Comparison of ENCODE assay signal across 8 cellular contexts in the genomic region with DNA sequence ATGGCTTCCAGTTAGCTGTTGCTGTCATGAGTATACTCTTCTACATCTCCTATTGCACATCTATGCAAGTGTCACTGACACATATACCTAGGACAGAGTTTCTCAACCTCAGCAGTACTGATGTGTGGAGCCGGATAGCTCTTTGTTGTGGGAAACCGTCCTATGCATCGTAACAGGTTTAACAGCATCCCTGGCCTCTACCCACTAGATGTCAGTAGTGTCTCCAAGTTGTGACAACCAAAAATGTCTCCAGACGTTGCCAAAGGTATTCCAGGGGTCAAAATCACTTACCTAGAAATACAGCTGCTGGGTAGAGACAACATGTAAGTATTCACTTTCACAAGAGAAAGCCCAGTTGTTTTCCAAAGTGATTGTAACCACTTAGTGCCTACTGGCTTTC.
A peak's percentile ranks its signal among the peaks of the same experiment; 100 is the strongest.
DNase-seq lines count a peak whose midpoint lies in the region; ATAC-seq, FAIRE-seq and TF ChIP-seq lines count a peak whose summit lies in the region.

No MANE protein-coding gene starts in this region.

- no peaks in the 10 kb centered on the region for H3K27me3 ChIP-seq in IMR-90 (ENCODE audit: control insufficient read depth, insufficient read depth, low read length)
- H3K27me3 ChIP-seq in right cardiac atrium (ENCODE audit: control insufficient read depth, insufficient read depth) = no peaks in the 10 kb centered on the region

- H2AFZ ChIP-seq in IMR-90 (replicated peaks; ENCODE audit: low read length, poor library complexity) = no peak overlapping the region

- intact Hi-C loops in IMR-90 (cut with micrococcal nuclease) (no loop called here), right cardiac atrium (cut with DNase I) (loop anchor here in 2 of 4 donors (10.0 kb wide), 2 partner anchors 160 to 830 kb away; no protein-coding TSS in a partner anchor)

- H3K18ac ChIP-seq in IMR-90 (ENCODE audit: low read depth, low read length) = no peak overlapping the region

- H3K56ac ChIP-seq in IMR-90 (ENCODE audit: extremely low read depth, insufficient read depth, low read length) = no peak overlapping the region

- ATAC-seq in IMR-90 (ENCODE audit: low read depth) (no peak), right cardiac atrium (peak; percentile 58 to 80), GM21528 (IDR thresholded peaks at IDR 0.05; ENCODE audit: low FRiP score, unreplicated experiment) (no peak)
- no peak for ATAC-seq in activated CD8-positive, alpha-beta memory T cell treated with anti-CD3 and anti-CD28 coated beads, Interleukin-2, amount 10 ng/mL, durations not matched to agents 7 days and 5 days

- H2AK5ac ChIP-seq in IMR-90 (ENCODE audit: low read depth, low read length) = no peak overlapping the region

- no peak overlapping the region for H2BK20ac ChIP-seq in IMR-90 (ENCODE audit: low read depth, low read length)

- no peak overlapping the region for H2BK15ac ChIP-seq in IMR-90 (ENCODE audit: low read depth, low read length)

- POLR2A ChIA-PET in IMR-90 (lab: Charles Lee; ENCODE audit: unreplicated experiment) = no interaction called here

- no peak overlapping the region for H3K23ac ChIP-seq in IMR-90 (ENCODE audit: low read depth, low read length)

- no peaks in the 10 kb centered on the region for H3K79me1 ChIP-seq in IMR-90 (ENCODE audit: low read depth in 1 of 2, low read length in 2 of 2)

- no peaks in the 10 kb centered on the region for H4K20me1 ChIP-seq in IMR-90 (ENCODE audit: insufficient read depth, low read length)

- no peak overlapping the region for H3K4me2 ChIP-seq in IMR-90 (ENCODE audit: low read depth, low read length)

- H4K91ac ChIP-seq in IMR-90 (ENCODE audit: insufficient read depth, low read depth, low read length) = no peak overlapping the region

- peak; percentile 49 for TF ChIP-seq RAD21 in IMR-90 (IDR thresholded peaks at IDR 0.05; ENCODE audit: low read length)

- TF ChIP-seq CTCF in C4-2B (conservative IDR thresholded peaks at IDR 0.05) (peak; percentile 82), IMR-90 (conservative IDR thresholded peaks at IDR 0.05; ENCODE audit: low read depth, low read length) (peak; percentile 41)

- H3K36me3 ChIP-seq in IMR-90 (ENCODE audit: control insufficient read depth, insufficient read depth, low read length) = no peaks in the 10 kb centered on the region

- H3K27ac Mint-ChIP-seq in activated CD8-positive, alpha-beta memory T cell treated with anti-CD3 and anti-CD28 coated beads, Interleukin-2, amount 10 ng/mL, durations not matched to agents 7 days and 5 days = no peak overlapping the region

- H3K14ac ChIP-seq in IMR-90 (replicated peaks; ENCODE audit: low read depth, low read length) = no peak overlapping the region

- no peak overlapping the region for H4K5ac ChIP-seq in IMR-90 (ENCODE audit: low read depth, low read length)

- no peaks in the 10 kb centered on the region for H3K4me1 Mint-ChIP-seq in activated CD8-positive, alpha-beta memory T cell treated with anti-CD3 and anti-CD28 coated beads, Interleukin-2, amount 10 ng/mL, durations not matched to agents 7 days and 5 days

- no peak overlapping the region for H4K8ac ChIP-seq in IMR-90 (ENCODE audit: low read depth in 2 of 2, low read length in 2 of 2)

- no peak for TF ChIP-seq POLR2A in IMR-90 (IDR thresholded peaks at IDR 0.05; ENCODE audit: low read depth, low read length)

- no peaks in the 10 kb centered on the region for H3K4me1 ChIP-seq in IMR-90 (ENCODE audit: control insufficient read depth, insufficient read depth, low read length)
- H3K4me1 ChIP-seq in right cardiac atrium (ENCODE audit: control insufficient read depth, insufficient read depth, low read length) = no peaks in the 10 kb centered on the region

- H3K4me3 Mint-ChIP-seq in activated CD8-positive, alpha-beta memory T cell treated with anti-CD3 and anti-CD28 coated beads, Interleukin-2, amount 10 ng/mL, durations not matched to agents 7 days and 5 days = no peak overlapping the region

- no peaks in the 10 kb centered on the region for H3K9me1 ChIP-seq in IMR-90 (ENCODE audit: insufficient read depth, low read length)

- DNase-seq in IMR-90 (peak; percentile 15), SHP77 (lab: John Stamatoyannopoulos, UW) (peak; percentile 36 to 37), right cardiac atrium (no peak), superior temporal gyrus (ENCODE audit: extremely low spot score) (no peak), frontal cortex (ENCODE audit: low spot score in 2 of 2) (no peak)
- DNase-seq in activated CD8-positive, alpha-beta memory T cell treated with anti-CD3 and anti-CD28 coated beads, Interleukin-2, amount 10 ng/mL, durations not matched to agents 7 days and 5 days = no peak

- no peak overlapping the region for H2BK5ac ChIP-seq in IMR-90 (ENCODE audit: low read depth, low read length, poor library complexity, severe bottlenecking)

- in situ Hi-C loops in IMR-90 (cut with MboI; ENCODE audit: low sequenced_read_pairs) = no loop called here

- H2AK9ac ChIP-seq in IMR-90 (replicated peaks; ENCODE audit: low read depth, low read length, poor library complexity) = no peak overlapping the region

- H2BK120ac ChIP-seq in IMR-90 (ENCODE audit: low read depth, low read length) = no peak overlapping the region

- H3K27ac ChIP-seq in C4-2B (no peak overlapping the region), IMR-90 (ENCODE audit: insufficient read depth, low read length) (no peak overlapping the region), right cardiac atrium (ENCODE audit: low read length) (no peak overlapping the region)

- no peaks in the 10 kb centered on the region for H3K9me3 Mint-ChIP-seq in activated CD8-positive, alpha-beta memory T cell treated with anti-CD3 and anti-CD28 coated beads, Interleukin-2, amount 10 ng/mL, durations not matched to agents 7 days and 5 days (ENCODE audit: low read depth)

- H3K9me3 ChIP-seq in IMR-90 (ENCODE audit: control insufficient read depth, insufficient read depth, low read length) (peaks cover 2% of the 10 kb centered on the region; the same call in 1 of the 2 replicates), right cardiac atrium (ENCODE audit: control insufficient read depth, low read length) (no peaks in the 10 kb centered on the region)

- dilution Hi-C loops in IMR-90 (cut with HindIII; ENCODE audit: low sequenced_read_pairs, unreplicated experiment) = no loop called here

- no peaks in the 10 kb centered on the region for H3K27me3 Mint-ChIP-seq in activated CD8-positive, alpha-beta memory T cell treated with anti-CD3 and anti-CD28 coated beads, Interleukin-2, amount 10 ng/mL, durations not matched to agents 7 days and 5 days

- CTCF ChIA-PET in IMR-90 (lab: Yijun Ruan, JAX) = no interaction called here
- CTCF ChIA-PET in activated CD8-positive, alpha-beta memory T cell treated with anti-CD3 and anti-CD28 coated beads, Interleukin-2, amount 10 ng/mL, durations not matched to agents 7 days and 5 days (lab: Charles Lee) = no interaction called here

- no peak overlapping the region for H3K4ac ChIP-seq in IMR-90 (ENCODE audit: low read depth, low read length)

- no peak overlapping the region for H3K9ac ChIP-seq in IMR-90 (ENCODE audit: low read depth, low read length)

- H3K36me3 Mint-ChIP-seq in activated CD8-positive, alpha-beta memory T cell treated with anti-CD3 and anti-CD28 coated beads, Interleukin-2, amount 10 ng/mL, durations not matched to agents 7 days and 5 days = no peaks in the 10 kb centered on the region

- no CpG with 5 or more reads among the region's 4 CpGs for WGBS in IMR-90 (ENCODE audit: extremely low coverage in 2 of 2, insufficient read length in 1 of 2), 2 experiments
- 22% methylated on average over 4 of the region's 4 CpGs for whole genome bisulfite sequencing in right cardiac atrium

- no peak for FAIRE-seq in frontal cortex (lab: Jason Lieb, UNC)

- H3K4me3 ChIP-seq in IMR-90 (ENCODE audit: insufficient read depth, low read depth, low read length) = no peak overlapping the region
- H3K4me3 ChIP-seq in right cardiac atrium (ENCODE audit: low read length) = no peak overlapping the region

- no TSS peak for BruUV-seq in IMR-90 (replicated peaks; lab: Mats Ljungman, UMichigan)

TF ChIP-seq in IMR-90, 13 proteins besides CTCF, POLR2A, EP300 and RAD21:
- TF ChIP-seq SMC3 (IDR thresholded peaks at IDR 0.05; ENCODE audit: low read depth, low read length) = peak; percentile 30; the same call in 1 of the 2 replicates
- TF ChIP-seq MAZ (IDR thresholded peaks at IDR 0.05; ENCODE audit: borderline replicate concordance, low read depth, low read length) = no peak
- TF ChIP-seq CHD1 (IDR thresholded peaks at IDR 0.05; ENCODE audit: low read depth, low read length) = no peak
TF ChIP-seq in IMR-90: peak in this region for 1.

Comparison
In these comparisons a context has a peak if more than half of its experiments do, and no peak if none do; other contexts are left out.
1. ATAC-seq: peak in right cardiac atrium (2 of 2); none in IMR-90 (single experiment), GM21528 (single experiment) and activated CD8-positive, alpha-beta memory T cell treated with anti-CD3 and anti-CD28 coated beads, Interleukin-2, amount 10 ng/mL, durations not matched to agents 7 days and 5 days (single experiment).
2. DNase-seq: peak in IMR-90 (single experiment) and SHP77 (2 of 2); none in right cardiac atrium (0 of 3), superior temporal gyrus (single experiment), frontal cortex (0 of 2) and activated CD8-positive, alpha-beta memory T cell treated with anti-CD3 and anti-CD28 coated beads, Interleukin-2, amount 10 ng/mL, durations not matched to agents 7 days and 5 days (single experiment).